ENCODE assay signal across 1 cellular context in genomic region chr10:132446661-132447445, GRCh38.
TF ChIP-seq lines count a peak whose summit lies in the region.

No MANE protein-coding gene starts in this region.

TF ChIP-seq in GM12878, 131 proteins besides CTCF, POLR2A, EP300 and RAD21:
- no peak for TF ChIP-seq CREB1 (IDR thresholded peaks at IDR 0.05; ENCODE audit: low read depth)
- 0 out of 4 replicates have a peak, but pooled peaks of 1 of the 2 experiments have one; percentile 3 for TF ChIP-seq BHLHE40 (IDR thresholded peaks at IDR 0.05; ENCODE audit: borderline replicate concordance in 1 of 2, low read depth in 2 of 2, low read length in 1 of 2)
- peak; percentile 50; the same call in 1 of the 2 replicates for TF ChIP-seq SPI1 (IDR thresholded peaks at IDR 0.05; ENCODE audit: borderline replicate concordance, insufficient read depth, low read depth, low read length)
- TF ChIP-seq NFXL1 (IDR thresholded peaks at IDR 0.05; ENCODE audit: borderline replicate concordance) = no peak
- no peak for TF ChIP-seq NFIC (IDR thresholded peaks at IDR 0.05; ENCODE audit: low read depth, low read length)
- no peak for TF ChIP-seq CHD1 (IDR thresholded peaks at IDR 0.05; ENCODE audit: low read depth, low read length)
- no peak for TF ChIP-seq GATAD2B (conservative IDR thresholded peaks at IDR 0.05; ENCODE audit: low read depth)
- TF ChIP-seq, protein P1, sequence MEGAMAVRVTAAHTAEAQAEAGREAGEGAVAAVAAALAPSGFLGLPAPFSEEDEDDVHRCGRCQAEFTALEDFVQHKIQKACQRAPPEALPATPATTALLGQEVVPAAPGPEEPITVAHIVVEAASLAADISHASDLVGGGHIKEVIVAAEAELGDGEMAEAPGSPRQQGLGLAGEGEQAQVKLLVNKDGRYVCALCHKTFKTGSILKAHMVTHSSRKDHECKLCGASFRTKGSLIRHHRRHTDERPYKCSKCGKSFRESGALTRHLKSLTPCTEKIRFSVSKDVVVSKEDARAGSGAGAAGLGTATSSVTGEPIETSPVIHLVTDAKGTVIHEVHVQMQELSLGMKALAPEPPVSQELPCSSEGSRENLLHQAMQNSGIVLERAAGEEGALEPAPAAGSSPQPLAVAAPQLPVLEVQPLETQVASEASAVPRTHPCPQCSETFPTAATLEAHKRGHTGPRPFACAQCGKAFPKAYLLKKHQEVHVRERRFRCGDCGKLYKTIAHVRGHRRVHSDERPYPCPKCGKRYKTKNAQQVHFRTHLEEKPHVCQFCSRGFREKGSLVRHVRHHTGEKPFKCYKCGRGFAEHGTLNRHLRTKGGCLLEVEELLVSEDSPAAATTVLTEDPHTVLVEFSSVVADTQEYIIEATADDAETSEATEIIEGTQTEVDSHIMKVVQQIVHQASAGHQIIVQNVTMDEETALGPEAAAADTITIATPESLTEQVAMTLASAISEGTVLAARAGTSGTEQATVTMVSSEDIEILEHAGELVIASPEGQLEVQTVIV (IDR thresholded peaks at IDR 0.05; ENCODE audit: borderline replicate concordance, partially characterized antibody) = no peak
- 0 out of 2 replicates have a peak, but pooled peaks have one; percentile 24 for TF ChIP-seq NR2F1 (conservative IDR thresholded peaks at IDR 0.05)
- TF ChIP-seq YBX1 (IDR thresholded peaks at IDR 0.05) = no peak
- no peak for TF ChIP-seq BRCA1 (IDR thresholded peaks at IDR 0.05; ENCODE audit: low read depth, low read length)
- peak; percentile 37; the same call in 1 of the 2 replicates for TF ChIP-seq SMC3 (IDR thresholded peaks at IDR 0.05; ENCODE audit: borderline replicate concordance, low read length)
- TF ChIP-seq HDGF (IDR thresholded peaks at IDR 0.05) = peak; percentile 64; the same call in 1 of the 2 replicates
- TF ChIP-seq, protein P2, sequence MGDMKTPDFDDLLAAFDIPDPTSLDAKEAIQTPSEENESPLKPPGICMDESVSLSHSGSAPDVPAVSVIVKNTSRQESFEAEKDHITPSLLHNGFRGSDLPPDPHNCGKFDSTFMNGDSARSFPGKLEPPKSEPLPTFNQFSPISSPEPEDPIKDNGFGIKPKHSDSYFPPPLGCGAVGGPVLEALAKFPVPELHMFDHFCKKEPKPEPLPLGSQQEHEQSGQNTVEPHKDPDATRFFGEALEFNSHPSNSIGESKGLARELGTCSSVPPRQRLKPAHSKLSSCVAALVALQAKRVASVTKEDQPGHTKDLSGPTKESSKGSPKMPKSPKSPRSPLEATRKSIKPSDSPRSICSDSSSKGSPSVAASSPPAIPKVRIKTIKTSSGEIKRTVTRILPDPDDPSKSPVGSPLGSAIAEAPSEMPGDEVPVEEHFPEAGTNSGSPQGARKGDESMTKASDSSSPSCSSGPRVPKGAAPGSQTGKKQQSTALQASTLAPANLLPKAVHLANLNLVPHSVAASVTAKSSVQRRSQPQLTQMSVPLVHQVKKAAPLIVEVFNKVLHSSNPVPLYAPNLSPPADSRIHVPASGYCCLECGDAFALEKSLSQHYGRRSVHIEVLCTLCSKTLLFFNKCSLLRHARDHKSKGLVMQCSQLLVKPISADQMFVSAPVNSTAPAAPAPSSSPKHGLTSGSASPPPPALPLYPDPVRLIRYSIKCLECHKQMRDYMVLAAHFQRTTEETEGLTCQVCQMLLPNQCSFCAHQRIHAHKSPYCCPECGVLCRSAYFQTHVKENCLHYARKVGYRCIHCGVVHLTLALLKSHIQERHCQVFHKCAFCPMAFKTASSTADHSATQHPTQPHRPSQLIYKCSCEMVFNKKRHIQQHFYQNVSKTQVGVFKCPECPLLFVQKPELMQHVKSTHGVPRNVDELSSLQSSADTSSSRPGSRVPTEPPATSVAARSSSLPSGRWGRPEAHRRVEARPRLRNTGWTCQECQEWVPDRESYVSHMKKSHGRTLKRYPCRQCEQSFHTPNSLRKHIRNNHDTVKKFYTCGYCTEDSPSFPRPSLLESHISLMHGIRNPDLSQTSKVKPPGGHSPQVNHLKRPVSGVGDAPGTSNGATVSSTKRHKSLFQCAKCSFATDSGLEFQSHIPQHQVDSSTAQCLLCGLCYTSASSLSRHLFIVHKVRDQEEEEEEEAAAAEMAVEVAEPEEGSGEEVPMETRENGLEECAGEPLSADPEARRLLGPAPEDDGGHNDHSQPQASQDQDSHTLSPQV (IDR thresholded peaks at IDR 0.05) = no peak
- no peak for TF ChIP-seq SP1 (IDR thresholded peaks at IDR 0.05; ENCODE audit: low read depth, low read length)
- no peak for TF ChIP-seq LARP7 (IDR thresholded peaks at IDR 0.05)
- TF ChIP-seq NBN (IDR thresholded peaks at IDR 0.05) = 0 out of 2 replicates have a peak, but pooled peaks have one; percentile 17
- TF ChIP-seq, protein P3, sequence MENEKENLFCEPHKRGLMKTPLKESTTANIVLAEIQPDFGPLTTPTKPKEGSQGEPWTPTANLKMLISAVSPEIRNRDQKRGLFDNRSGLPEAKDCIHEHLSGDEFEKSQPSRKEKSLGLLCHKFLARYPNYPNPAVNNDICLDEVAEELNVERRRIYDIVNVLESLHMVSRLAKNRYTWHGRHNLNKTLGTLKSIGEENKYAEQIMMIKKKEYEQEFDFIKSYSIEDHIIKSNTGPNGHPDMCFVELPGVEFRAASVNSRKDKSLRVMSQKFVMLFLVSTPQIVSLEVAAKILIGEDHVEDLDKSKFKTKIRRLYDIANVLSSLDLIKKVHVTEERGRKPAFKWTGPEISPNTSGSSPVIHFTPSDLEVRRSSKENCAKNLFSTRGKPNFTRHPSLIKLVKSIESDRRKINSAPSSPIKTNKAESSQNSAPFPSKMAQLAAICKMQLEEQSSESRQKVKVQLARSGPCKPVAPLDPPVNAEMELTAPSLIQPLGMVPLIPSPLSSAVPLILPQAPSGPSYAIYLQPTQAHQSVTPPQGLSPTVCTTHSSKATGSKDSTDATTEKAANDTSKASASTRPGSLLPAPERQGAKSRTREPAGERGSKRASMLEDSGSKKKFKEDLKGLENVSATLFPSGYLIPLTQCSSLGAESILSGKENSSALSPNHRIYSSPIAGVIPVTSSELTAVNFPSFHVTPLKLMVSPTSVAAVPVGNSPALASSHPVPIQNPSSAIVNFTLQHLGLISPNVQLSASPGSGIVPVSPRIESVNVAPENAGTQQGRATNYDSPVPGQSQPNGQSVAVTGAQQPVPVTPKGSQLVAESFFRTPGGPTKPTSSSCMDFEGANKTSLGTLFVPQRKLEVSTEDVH (IDR thresholded peaks at IDR 0.05; ENCODE audit: low read depth, partially characterized antibody) = no peak
